Comparison of ENCODE assay signal across 6 cellular contexts in genomic region chr1:114248162-114248561, GRCh38.
"Had no signal": no experiment of that assay in that cellular context is flagged by ENCODE, and none has a peak within 500 bp of the region (broad histone marks: within the 10 kb centered on the region; RNA-seq: fewer than 3 reads in every experiment).

No MANE protein-coding gene starts in this region.

- H3K36me3 ChIP-seq: HAP-1 had no signal

- H3K4me3 ChIP-seq: HAP-1 had no signal

- H3K4me1 ChIP-seq: HAP-1 had no signal

- FAIRE-seq: HTR-8/SVneo had no signal

- H3K4me2 ChIP-seq: KMS-11 had no signal

- H3K27ac ChIP-seq: KMS-11 had no signal

- DNase-seq: GOT3, IMR-90, KBM-7 had no signal

- H3K9ac ChIP-seq: KMS-11 had no signal

- H3K9me3 ChIP-seq: HAP-1 had no signal
